26 cellular contexts compared by ENCODE assay signal in the genomic region with DNA sequence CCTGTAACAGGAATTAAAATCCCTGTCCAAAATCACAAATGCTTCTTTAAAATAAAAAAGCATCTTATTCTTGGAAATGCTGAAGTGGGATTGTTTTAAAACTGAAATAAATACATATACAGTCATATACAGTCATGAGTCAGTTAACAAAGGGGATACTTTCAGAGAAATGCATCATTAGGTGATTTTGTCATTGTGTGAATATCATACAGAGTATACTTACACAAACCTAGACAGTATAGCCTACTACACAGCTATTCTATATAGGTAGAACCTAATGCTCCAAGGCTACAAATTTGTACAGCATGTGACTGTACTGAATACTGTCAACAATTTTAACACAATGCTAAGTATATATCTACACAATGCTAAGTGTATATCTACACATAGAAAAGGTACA.
DNase-seq lines count a peak whose midpoint lies in the region; ATAC-seq, FAIRE-seq and TF ChIP-seq lines count a peak whose summit lies in the region.
"Had no signal": no experiment of that assay in that cellular context is flagged by ENCODE, and none has a peak within 500 bp of the region (broad histone marks: within the 10 kb centered on the region; RNA-seq: fewer than 3 reads in every experiment).

No MANE protein-coding gene starts in this region.

- no peak overlapping the region for H4K8ac ChIP-seq in mesendoderm (ENCODE audit: low read depth, low read length)

- H3K4me2 ChIP-seq in A549: no peak overlapping the region
- H3K4me2 ChIP-seq in astrocyte (ENCODE audit: low read length): no peak overlapping the region
- H3K4me2 ChIP-seq in mesendoderm (ENCODE audit: low read length): no peak overlapping the region
- H3K4me2 ChIP-seq: BLaER1 treated with 17β-estradiol and CSF1 and Interleukin-3, amounts not matched to agents 10 nM and 100 nM had no signal

- no peak overlapping the region for H3K27ac Mint-ChIP-seq in astrocyte (ENCODE audit: unreplicated experiment)
- H3K27ac Mint-ChIP-seq in stimulated activated effector memory CD8-positive, alpha-beta T cell treated with anti-CD3 and anti-CD28 coated beads, Interleukin-12 subunit alpha, Interleukin-12 subunit beta, amount 100 ng/mL, for 72 hours: no peak overlapping the region
- no peak overlapping the region for H3K27ac Mint-ChIP-seq in activated naive CD4-positive, alpha-beta T cell treated with anti-CD3 and anti-CD28 coated beads for 36 hours
- H3K27ac Mint-ChIP-seq: B cell; CD4-positive, alpha-beta T cell; CD8-positive, alpha-beta T cell had no signal

- TF ChIP-seq POLR2A in A549 (IDR thresholded peaks at IDR 0.05; ENCODE audit: low read length): no peak
- no peak for TF ChIP-seq POLR2A in lower leg skin (IDR thresholded peaks at IDR 0.05)

- no peak overlapping the region for H3K4ac ChIP-seq in mesendoderm (ENCODE audit: low read depth, low read length)

- H3K9ac ChIP-seq in astrocyte (ENCODE audit: low read length): no peak overlapping the region
- no peak overlapping the region for H3K9ac ChIP-seq in mesendoderm (ENCODE audit: low read length)
- H3K9ac ChIP-seq: BLaER1 treated with 17β-estradiol and CSF1 and Interleukin-3, amounts not matched to agents 10 nM and 100 nM had no signal

- no peak overlapping the region for H3K4me3 Mint-ChIP-seq in astrocyte (ENCODE audit: unreplicated experiment)
- no peak overlapping the region for H3K4me3 Mint-ChIP-seq in stimulated activated effector memory CD8-positive, alpha-beta T cell treated with anti-CD3 and anti-CD28 coated beads, Interleukin-12 subunit alpha, Interleukin-12 subunit beta, amount 100 ng/mL, for 72 hours
- H3K4me3 Mint-ChIP-seq in activated naive CD4-positive, alpha-beta T cell treated with anti-CD3 and anti-CD28 coated beads for 36 hours: no peak overlapping the region
- H3K4me3 Mint-ChIP-seq: B cell; CD4-positive, alpha-beta T cell; CD8-positive, alpha-beta T cell had no signal

- no peaks in the 10 kb centered on the region for H3K27me3 Mint-ChIP-seq in astrocyte (ENCODE audit: low read depth, unreplicated experiment)
- H3K27me3 Mint-ChIP-seq in activated naive CD4-positive, alpha-beta T cell treated with anti-CD3 and anti-CD28 coated beads for 36 hours (ENCODE audit: low read depth): no peaks in the 10 kb centered on the region
- H3K27me3 Mint-ChIP-seq: B cell; CD4-positive, alpha-beta T cell had no signal

- H3K79me2 ChIP-seq in astrocyte (ENCODE audit: insufficient read depth, low read length) (no peaks in the 10 kb centered on the region), mesendoderm (ENCODE audit: control insufficient read depth, insufficient read depth, low read length) (no peaks in the 10 kb centered on the region)

- TF ChIP-seq CTCF in A549 (IDR thresholded peaks at IDR 0.05) (no peak), D721Med (IDR thresholded peaks at IDR 0.05; ENCODE audit: insufficient read depth, missing control alignments) (no peak), astrocyte (IDR thresholded peaks at IDR 0.05; ENCODE audit: insufficient read depth, low read depth, low read length) (no peak), lower leg skin (IDR thresholded peaks at IDR 0.05) (no peak)

- CTCF ChIA-PET in A549 (lab: Yijun Ruan, JAX): no interaction called here
- CTCF ChIA-PET in activated naive CD4-positive, alpha-beta T cell treated with anti-CD3 and anti-CD28 coated beads for 36 hours (lab: Charles Lee): interaction anchor here (0.6 kb wide), 1 partner anchor 172 kb away, joined by 3 read pairs; no protein-coding TSS in a partner anchor

- no peak overlapping the region for H3K23ac ChIP-seq in mesendoderm (ENCODE audit: low read length)

- no peak overlapping the region for H3K27ac ChIP-seq in A549
- H3K27ac ChIP-seq in astrocyte (ENCODE audit: low read depth, low read length): no peak overlapping the region
- H3K27ac ChIP-seq in mesendoderm (ENCODE audit: low read depth, low read length): no peak overlapping the region
- H3K27ac ChIP-seq: BLaER1 treated with 17β-estradiol and CSF1 and Interleukin-3, amounts not matched to agents 10 nM and 100 nM; C4-2B had no signal

- no peak for DNase-seq in A549 (ENCODE audit: low read depth in 1 of 2, low spot score in 1 of 2)
- no peak for DNase-seq in D721Med (ENCODE audit: insufficient read length, low spot score)
- DNase-seq in astrocyte (ENCODE audit: low read depth): no peak
- DNase-seq in stimulated activated effector memory CD8-positive, alpha-beta T cell treated with anti-CD3 and anti-CD28 coated beads, Interleukin-12 subunit alpha, Interleukin-12 subunit beta, amount 100 ng/mL, for 72 hours (ENCODE audit: low spot score in 2 of 2): no peak
- DNase-seq in activated naive CD4-positive, alpha-beta T cell treated with anti-CD3 and anti-CD28 coated beads for 36 hours: no peak
- DNase-seq in lower leg skin (ENCODE audit: low spot score in 2 of 2): no peak
- DNase-seq in mesendoderm: no peak
- DNase-seq: 8988T; AML-193; Caco-2; Calu3; CD4-positive, alpha-beta T cell; CD8-positive, alpha-beta T cell; DMS 273 treated with DMSO at 0.1 percent for 48 hours; DMS153; DMS53; DMS79; DND-41; EL; GDM1 had no signal

- H2BK5ac ChIP-seq in mesendoderm (ENCODE audit: low read length): no peak overlapping the region

- H3K36me3 Mint-ChIP-seq in astrocyte (ENCODE audit: low read depth, unreplicated experiment): no peaks in the 10 kb centered on the region
- H3K36me3 Mint-ChIP-seq in stimulated activated effector memory CD8-positive, alpha-beta T cell treated with anti-CD3 and anti-CD28 coated beads, Interleukin-12 subunit alpha, Interleukin-12 subunit beta, amount 100 ng/mL, for 72 hours: peaks cover 70% of the 10 kb centered on the region
- no peaks in the 10 kb centered on the region for H3K36me3 Mint-ChIP-seq in activated naive CD4-positive, alpha-beta T cell treated with anti-CD3 and anti-CD28 coated beads for 36 hours (ENCODE audit: low read depth)

- no peaks in the 10 kb centered on the region for H4K20me1 ChIP-seq in astrocyte (ENCODE audit: insufficient read depth, low read length)
- H4K20me1 ChIP-seq: BLaER1 treated with 17β-estradiol and CSF1 and Interleukin-3, amounts not matched to agents 10 nM and 100 nM had no signal

- FAIRE-seq in A549 (lab: Jason Lieb, UNC) (peak; percentile 80), D721Med (lab: Jason Lieb, UNC) (peak; percentile 25), astrocyte (lab: Jason Lieb, UNC) (peak; percentile 23)
- FAIRE-seq: A204.1, GM12891, GM19239 had no signal

- no peak for TF ChIP-seq RAD21 in A549 (conservative IDR thresholded peaks at IDR 0.05 in 1 of 2, IDR thresholded peaks at IDR 0.05 in 1 of 2)

- no peak overlapping the region for H2AK5ac ChIP-seq in mesendoderm (ENCODE audit: low read length)

- H3K9me3 Mint-ChIP-seq in astrocyte (ENCODE audit: unreplicated experiment): no peaks in the 10 kb centered on the region
- no peaks in the 10 kb centered on the region for H3K9me3 Mint-ChIP-seq in stimulated activated effector memory CD8-positive, alpha-beta T cell treated with anti-CD3 and anti-CD28 coated beads, Interleukin-12 subunit alpha, Interleukin-12 subunit beta, amount 100 ng/mL, for 72 hours
- H3K9me3 Mint-ChIP-seq in activated naive CD4-positive, alpha-beta T cell treated with anti-CD3 and anti-CD28 coated beads for 36 hours: no peaks in the 10 kb centered on the region
- H3K9me3 Mint-ChIP-seq: CD4-positive, alpha-beta T cell; CD8-positive, alpha-beta T cell had no signal

- no peak overlapping the region for H3K56ac ChIP-seq in mesendoderm (ENCODE audit: low read length)

- no peak overlapping the region for H4K5ac ChIP-seq in mesendoderm (ENCODE audit: low read length)

- no peaks in the 10 kb centered on the region for H3K4me1 ChIP-seq in A549
- no peaks in the 10 kb centered on the region for H3K4me1 ChIP-seq in astrocyte (ENCODE audit: insufficient read depth, low read length)
- H3K4me1 ChIP-seq in mesendoderm (ENCODE audit: control insufficient read depth, low read depth, low read length): no peaks in the 10 kb centered on the region
- H3K4me1 ChIP-seq: BLaER1 treated with 17β-estradiol and CSF1 and Interleukin-3, amounts not matched to agents 10 nM and 100 nM; Caco-2 had no signal

- H2AFZ ChIP-seq in astrocyte (ENCODE audit: low read depth, low read length): no peak overlapping the region

- H3K9me3 ChIP-seq in A549 (no peaks in the 10 kb centered on the region), astrocyte (ENCODE audit: insufficient read depth, low read depth, low read length) (no peaks in the 10 kb centered on the region)
- H3K9me3 ChIP-seq: BLaER1 treated with 17β-estradiol and CSF1 and Interleukin-3, amounts not matched to agents 10 nM and 100 nM; Caco-2 had no signal

- no peaks in the 10 kb centered on the region for H3K4me1 Mint-ChIP-seq in astrocyte (ENCODE audit: low read depth, unreplicated experiment)
- no peaks in the 10 kb centered on the region for H3K4me1 Mint-ChIP-seq in stimulated activated effector memory CD8-positive, alpha-beta T cell treated with anti-CD3 and anti-CD28 coated beads, Interleukin-12 subunit alpha, Interleukin-12 subunit beta, amount 100 ng/mL, for 72 hours
- H3K4me1 Mint-ChIP-seq in activated naive CD4-positive, alpha-beta T cell treated with anti-CD3 and anti-CD28 coated beads for 36 hours (ENCODE audit: low read depth): no peaks in the 10 kb centered on the region
- H3K4me1 Mint-ChIP-seq: B cell had no signal

- H2BK15ac ChIP-seq in mesendoderm (replicated peaks; ENCODE audit: low read depth): no peak overlapping the region

- intact Hi-C loops in activated naive CD4-positive, alpha-beta T cell treated with anti-CD3 and anti-CD28 coated beads for 36 hours (cut with micrococcal nuclease): no loop called here
- intact Hi-C loops in lower leg skin (cut with DNase I; ENCODE audit: low total_unique reads): loop anchor here (5.0 kb wide), 1 partner anchor 1022 kb away; no protein-coding TSS in a partner anchor

- no peak overlapping the region for H3K4me3 ChIP-seq in A549
- H3K4me3 ChIP-seq in astrocyte (ENCODE audit: insufficient read depth, low read depth, low read length): no peak overlapping the region
- H3K4me3 ChIP-seq in lower leg skin (ENCODE audit: low read depth, poor library complexity, severe bottlenecking): no peak overlapping the region
- H3K4me3 ChIP-seq in mesendoderm (ENCODE audit: low read length): no peak overlapping the region
- H3K4me3 ChIP-seq: BLaER1 treated with 17β-estradiol and CSF1 and Interleukin-3, amounts not matched to agents 10 nM and 100 nM had no signal

- no peak overlapping the region for H3K18ac ChIP-seq in mesendoderm (ENCODE audit: low read length)

- POLR2A ChIA-PET in A549 (lab: Yijun Ruan, JAX): no interaction called here

- H3K36me3 ChIP-seq in astrocyte (ENCODE audit: insufficient read depth, low read length): no peaks in the 10 kb centered on the region
- H3K36me3 ChIP-seq in mesendoderm (ENCODE audit: control insufficient read depth, insufficient read depth, low read length): no peaks in the 10 kb centered on the region

- no peak overlapping the region for H2BK120ac ChIP-seq in mesendoderm (ENCODE audit: low read depth, low read length)

- H3K27me3 ChIP-seq in astrocyte (ENCODE audit: insufficient read depth, low read length): no peaks in the 10 kb centered on the region
- H3K27me3 ChIP-seq in mesendoderm (ENCODE audit: insufficient read depth, low read length, poor library complexity): no peaks in the 10 kb centered on the region

- no peak for TF ChIP-seq EP300 in A549 (IDR thresholded peaks at IDR 0.05)

- H3K79me1 ChIP-seq in mesendoderm (ENCODE audit: low read length): no peaks in the 10 kb centered on the region

- ATAC-seq in A549: no peak
- peak; percentile 51 for ATAC-seq in stimulated activated effector memory CD8-positive, alpha-beta T cell treated with anti-CD3 and anti-CD28 coated beads, Interleukin-12 subunit alpha, Interleukin-12 subunit beta, amount 100 ng/mL, for 72 hours
- ATAC-seq: CD8-positive, alpha-beta T cell had no signal
